Comparison of ENCODE assay signal across 15 cellular contexts in the genomic region with DNA sequence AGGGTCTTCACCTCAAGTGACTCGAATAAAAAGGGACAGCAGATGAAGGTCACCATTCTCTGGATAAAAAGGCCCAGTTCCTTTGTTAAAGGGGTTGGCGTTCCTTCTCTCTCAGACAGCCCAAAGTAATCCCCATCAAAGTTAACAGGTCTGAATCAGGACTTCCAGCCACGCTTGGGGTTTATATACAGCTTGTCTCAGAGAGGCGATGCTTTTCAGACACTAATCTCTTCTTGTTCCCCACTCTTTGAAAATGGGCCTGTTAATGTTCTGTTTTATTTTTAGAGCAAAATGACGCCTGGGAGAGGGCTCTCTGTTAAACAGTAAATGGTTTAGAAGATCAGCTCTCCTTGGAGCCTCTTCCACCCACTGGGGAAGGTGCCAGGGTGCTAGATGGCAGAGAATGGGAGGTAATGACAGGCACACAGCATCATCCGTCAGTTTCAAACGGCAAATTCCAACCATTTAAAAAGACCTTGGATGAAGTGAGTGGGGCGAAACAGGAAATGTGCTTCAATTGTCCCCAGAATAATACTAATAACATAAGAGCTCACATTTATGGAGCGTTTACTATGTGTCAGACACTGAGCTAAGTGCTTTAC.
DNase-seq lines count a peak whose midpoint lies in the region; ATAC-seq, FAIRE-seq and TF ChIP-seq lines count a peak whose summit lies in the region.
"Had no signal": no experiment of that assay in that cellular context is flagged by ENCODE, and none has a peak within 500 bp of the region (broad histone marks: within the 10 kb centered on the region; RNA-seq: fewer than 3 reads in every experiment).

No MANE protein-coding gene starts in this region.

- in situ Hi-C loops in IMR-90 (cut with MboI; ENCODE audit: low sequenced_read_pairs), result no loop called here

- peak overlapping the region; percentile 98 for H2BK120ac ChIP-seq in IMR-90 (ENCODE audit: low read depth, low read length)

- H4K20me1 ChIP-seq in IMR-90 (ENCODE audit: insufficient read depth, low read length) (no peaks in the 10 kb centered on the region), SK-N-SH (ENCODE audit: insufficient read depth) (no peaks in the 10 kb centered on the region)

- H2AFZ ChIP-seq in IMR-90 (replicated peaks; ENCODE audit: low read length, poor library complexity) (peak overlapping the region; percentile 83), SK-N-SH (ENCODE audit: low read depth) (no peak overlapping the region; the same call in 1 of the 2 replicates)

- H4K91ac ChIP-seq in IMR-90 (ENCODE audit: insufficient read depth, low read depth, low read length), result peak overlapping the region; percentile 95

- H3K9ac ChIP-seq in IMR-90 (ENCODE audit: low read depth, low read length), result peak overlapping the region; percentile 75
- H3K9ac ChIP-seq in SK-N-SH, result no peak overlapping the region

- peak overlapping the region; percentile 97 for H2BK20ac ChIP-seq in IMR-90 (ENCODE audit: low read depth, low read length)

- peaks cover 29% of the 10 kb centered on the region for H3K9me1 ChIP-seq in IMR-90 (ENCODE audit: insufficient read depth, low read length)

- H3K56ac ChIP-seq in IMR-90 (ENCODE audit: extremely low read depth, insufficient read depth, low read length), result peak overlapping the region; percentile 91

- POLR2A ChIA-PET in IMR-90 (lab: Charles Lee; ENCODE audit: unreplicated experiment) (interaction anchor here (0.6 to 2.0 kb wide), 4 partner anchors 8 to 25 kb away, joined by 3 to 13 read pairs (median 4); no protein-coding TSS in a partner anchor), SK-N-SH (lab: Yijun Ruan, JAX) (no interaction called here)

- H3K23ac ChIP-seq in IMR-90 (ENCODE audit: low read depth, low read length), result peak overlapping the region; percentile 96

- H2AK9ac ChIP-seq in IMR-90 (replicated peaks; ENCODE audit: low read depth, low read length, poor library complexity), result peak overlapping the region; percentile 73

- peak overlapping the region; percentile 90 for H2AK5ac ChIP-seq in IMR-90 (ENCODE audit: low read depth, low read length)

- BruUV-seq in IMR-90 (replicated peaks; lab: Mats Ljungman, UMichigan), result TSS peak; percentile 95

- no peak for FAIRE-seq in H54 (lab: Jason Lieb, UNC)
- FAIRE-seq: RCC 7860 had no signal

- H2BK5ac ChIP-seq in IMR-90 (ENCODE audit: low read depth, low read length, poor library complexity, severe bottlenecking), result peak overlapping the region; percentile 98

- ATAC-seq in IMR-90 (ENCODE audit: low read depth), result peak; percentile 19
- ATAC-seq: activated CD4-positive, alpha-beta T cell treated with anti-CD3 and anti-CD28 coated beads for 36 hours; activated naive CD8-positive, alpha-beta T cell treated with anti-CD3 and anti-CD28 coated beads, Interleukin-2, amount 50 U/mL, for 24 hours; activated T-cell treated with anti-CD3 and anti-CD28 coated beads, Interleukin-2, amount 50 U/mL, for 4 hours; esophagus mucosa had no signal

- TF ChIP-seq RAD21 in IMR-90 (IDR thresholded peaks at IDR 0.05; ENCODE audit: low read length) (no peak), SK-N-SH (IDR thresholded peaks at IDR 0.05; ENCODE audit: low read length) (no peak)

- H3K36me3 ChIP-seq in IMR-90 (ENCODE audit: control insufficient read depth, insufficient read depth, low read length), result no peaks in the 10 kb centered on the region; the same call in 1 of the 2 replicates
- H3K36me3 ChIP-seq in SK-N-SH (replicated peaks in 1 of 2; ENCODE audit: control insufficient read depth in 1 of 2, insufficient read depth in 2 of 2, low read length in 1 of 2), result peaks cover 3 to 7% of the 10 kb centered on the region in 2 experiments
- H3K36me3 ChIP-seq in right atrium auricular region, result no peaks in the 10 kb centered on the region
- H3K36me3 ChIP-seq in ovary, result no peaks in the 10 kb centered on the region
- no peaks in the 10 kb centered on the region for H3K36me3 ChIP-seq in testis (ENCODE audit: low read depth, missing control alignments)

- TF ChIP-seq EP300 in SK-N-SH (IDR thresholded peaks at IDR 0.05; ENCODE audit: borderline replicate concordance in 1 of 2, low read depth in 1 of 2, low read length in 1 of 2), result no peak
- no peak for TF ChIP-seq EP300 in ovary (IDR thresholded peaks at IDR 0.05)

- H3K4me1 ChIP-seq in IMR-90 (ENCODE audit: control insufficient read depth, insufficient read depth, low read length) (peaks cover 34% of the 10 kb centered on the region), SK-N-SH (ENCODE audit: control insufficient read depth in 1 of 2, insufficient read depth in 2 of 2, low read depth in 1 of 2, low read length in 1 of 2) (peaks cover 18 to 40% of the 10 kb centered on the region in 2 experiments; a peak in 2 of 4 replicates), right atrium auricular region (peaks cover 0 to 23% of the 10 kb centered on the region in 2 donors), ovary (ENCODE audit: insufficient read depth) (peaks cover 16% of the 10 kb centered on the region), testis (no peaks in the 10 kb centered on the region)

- H3K4me2 ChIP-seq in IMR-90 (ENCODE audit: low read depth, low read length) (peak overlapping the region; percentile 45; the same call in 1 of the 2 replicates), SK-N-SH (0 out of 2 replicates have a peak overlapping the region, but pooled peaks have one; percentile 1)

- DNase-seq in IMR-90 (no peak), SK-N-SH (no peak), right atrium auricular region (ENCODE audit: low spot score) (no peak), ovary (peak in 3 of 5 donors; percentile 38 to 54 (median 52)), H54 (ENCODE audit: insufficient read length, low spot score) (no peak), kidney tubule cell (ENCODE audit: low spot score) (no peak), testis (no peak)
- DNase-seq in stimulated activated CD4-positive, alpha-beta T cell treated with anti-CD3 and anti-CD28 coated beads, Interleukin-4, amount 100 ng/mL, for 24 hours, result no peak
- DNase-seq: activated CD4-positive, alpha-beta T cell treated with anti-CD3 and anti-CD28 coated beads for 36 hours; activated naive CD8-positive, alpha-beta T cell treated with anti-CD3 and anti-CD28 coated beads, Interleukin-2, amount 50 U/mL, for 24 hours; activated T-cell treated with anti-CD3 and anti-CD28 coated beads, Interleukin-2, amount 50 U/mL, for 4 hours; BE2C; NCI-H345 had no signal

- no peak for TF ChIP-seq POLR2A in IMR-90 (IDR thresholded peaks at IDR 0.05; ENCODE audit: low read depth, low read length)
- TF ChIP-seq POLR2A in ovary (IDR thresholded peaks at IDR 0.05), result no peak
- TF ChIP-seq POLR2A in H54 (IDR thresholded peaks at IDR 0.05; ENCODE audit: low read depth, low read length), result no peak
- no peak for TF ChIP-seq POLR2A in testis (IDR thresholded peaks at IDR 0.05)

- H2BK15ac ChIP-seq in IMR-90 (ENCODE audit: low read depth, low read length), result peak overlapping the region; percentile 63

- no peaks in the 10 kb centered on the region for H3K79me2 ChIP-seq in SK-N-SH (ENCODE audit: insufficient read depth)

- H3K9me3 ChIP-seq in IMR-90 (ENCODE audit: control insufficient read depth, insufficient read depth, low read length), result no peaks in the 10 kb centered on the region
- H3K9me3 ChIP-seq in SK-N-SH, result no peaks in the 10 kb centered on the region
- no peaks in the 10 kb centered on the region for H3K9me3 ChIP-seq in right atrium auricular region
- H3K9me3 ChIP-seq in ovary, result no peaks in the 10 kb centered on the region
- no peaks in the 10 kb centered on the region for H3K9me3 ChIP-seq in testis
- H3K9me3 ChIP-seq: BE2C had no signal

- CTCF ChIA-PET in IMR-90 (lab: Yijun Ruan, JAX) (interaction anchor here (0.9 to 4.3 kb wide), 4 partner anchors 8 to 150 kb away, joined by 3 to 29 read pairs (median 7); no protein-coding TSS in a partner anchor), SK-N-SH (lab: Yijun Ruan, JAX) (interaction anchor here (1.1 to 4.9 kb wide), 6 partner anchors 8 to 164 kb away, joined by 3 to 42 read pairs (median 8); no protein-coding TSS in a partner anchor)

- no peak overlapping the region for H3K4me3 ChIP-seq in IMR-90 (ENCODE audit: insufficient read depth, low read depth, low read length)
- H3K4me3 ChIP-seq in SK-N-SH (ENCODE audit: low read depth in 2 of 2, low read length in 1 of 2), result no peak overlapping the region
- no peak overlapping the region for H3K4me3 ChIP-seq in right atrium auricular region
- H3K4me3 ChIP-seq in ovary, result no peak overlapping the region
- no peak overlapping the region for H3K4me3 ChIP-seq in testis

- H4K5ac ChIP-seq in IMR-90 (ENCODE audit: low read depth, low read length), result peak overlapping the region; percentile 99

- no peaks in the 10 kb centered on the region for H3K9me2 ChIP-seq in SK-N-SH

- peak overlapping the region; percentile 72 to 94 for H4K8ac ChIP-seq in IMR-90 (ENCODE audit: low read depth in 2 of 2, low read length in 2 of 2)

- H3K14ac ChIP-seq in IMR-90 (replicated peaks; ENCODE audit: low read depth, low read length), result peak overlapping the region; percentile 87

- peak overlapping the region; percentile 99 for H3K18ac ChIP-seq in IMR-90 (ENCODE audit: low read depth, low read length)

- H3K4ac ChIP-seq in IMR-90 (ENCODE audit: low read depth, low read length), result peak overlapping the region; percentile 95

- intact Hi-C loops in IMR-90 (cut with micrococcal nuclease) (loop anchor here (5.0 kb wide), 1 partner anchor 163 kb away; no protein-coding TSS in a partner anchor), ovary (cut with DNase I) (no loop called here), testis (cut with DNase I; ENCODE audit: low total_unique reads) (no loop called here)

- H3K27ac ChIP-seq in IMR-90 (ENCODE audit: insufficient read depth, low read length) (peak overlapping the region; percentile 99), SK-N-SH (ENCODE audit: low read depth in 2 of 2, low read length in 1 of 2) (peak overlapping the region; percentile 66 to 80), right atrium auricular region (peak overlapping the region; percentile 32 to 72), ovary (peak overlapping the region; percentile 42 to 86), testis (no peak overlapping the region)

- WGBS in IMR-90 (ENCODE audit: extremely low coverage in 2 of 2, insufficient read length in 1 of 2), 2 experiments, result no CpG with 5 or more reads among the region's 9 CpGs
- 74% methylated on average over 9 of the region's 9 CpGs for WGBS in SK-N-SH (ENCODE audit: low lambda C conversion rate)
- 32 to 40% (median 34%) methylated on average over 9 of the region's 9 CpGs for WGBS in ovary, 3 donors
- WGBS in testis, 2 donors, result 75 to 77% methylated on average over 9 of the region's 9 CpGs

- TF ChIP-seq CTCF in IMR-90 (conservative IDR thresholded peaks at IDR 0.05; ENCODE audit: low read depth, low read length), result no peak
- no peak for TF ChIP-seq CTCF in SK-N-SH (IDR thresholded peaks at IDR 0.05)
- no peak for TF ChIP-seq CTCF in right atrium auricular region (IDR thresholded peaks at IDR 0.05)
- no peak for TF ChIP-seq CTCF in ovary (IDR thresholded peaks at IDR 0.05)
- no peak for TF ChIP-seq CTCF in testis (IDR thresholded peaks at IDR 0.05)

- dilution Hi-C loops in IMR-90 (cut with HindIII; ENCODE audit: low sequenced_read_pairs, unreplicated experiment), result no loop called here

- H3K79me1 ChIP-seq in IMR-90 (ENCODE audit: low read depth in 1 of 2, low read length in 2 of 2), result peaks cover 0 to 5% of the 10 kb centered on the region in 2 experiments; a peak in 1 of 4 replicates

- H3K27me3 ChIP-seq in IMR-90 (ENCODE audit: control insufficient read depth, insufficient read depth, low read length) (no peaks in the 10 kb centered on the region), SK-N-SH (ENCODE audit: insufficient read depth) (no peaks in the 10 kb centered on the region), right atrium auricular region (no peaks in the 10 kb centered on the region), ovary (no peaks in the 10 kb centered on the region), testis (no peaks in the 10 kb centered on the region)
- H3K27me3 ChIP-seq: BE2C had no signal

- no peaks in the 10 kb centered on the region for H3F3A ChIP-seq in SK-N-SH (replicated peaks; ENCODE audit: insufficient read depth)

Comparison
In these comparisons a context has a peak if more than half of its experiments do, and no peak if none do; other contexts are left out.
1. DNase-seq: peak in ovary (3 of 5); none in IMR-90 (single experiment), SK-N-SH (single experiment), right atrium auricular region (single experiment), H54 (single experiment), kidney tubule cell (single experiment), testis (single experiment) and stimulated activated CD4-positive, alpha-beta T cell treated with anti-CD3 and anti-CD28 coated beads, Interleukin-4, amount 100 ng/mL, for 24 hours (single experiment).
2. H3K27ac ChIP-seq: peak in IMR-90 (single experiment), SK-N-SH (2 of 2), right atrium auricular region (2 of 2) and ovary (2 of 2); none in testis (0 of 2).